ENCODE assay signal across 14 cellular contexts in genomic region chr9:138099803-138100598, GRCh38.
A peak's percentile ranks its signal among the peaks of the same experiment; 100 is the strongest.
DNase-seq lines count a peak whose midpoint lies in the region; TF ChIP-seq lines count a peak whose summit lies in the region.
"Had no signal": no experiment of that assay in that cellular context is flagged by ENCODE, and none has a peak within 500 bp of the region (broad histone marks: within the 10 kb centered on the region; RNA-seq: fewer than 3 reads in every experiment).

No MANE protein-coding gene starts in this region.

- peak; percentile 25 for DNase-seq in H7
- peak; percentile 28 for DNase-seq in NCI-H69 (lab: John Stamatoyannopoulos, UW)
- DNase-seq in endodermal cell = peak; percentile 24
- DNase-seq in neuronal stem cell (ENCODE audit: low spot score) = no peak
- DNase-seq in tibial artery = no peak
- no peak for DNase-seq in NCI-H128 (lab: John Stamatoyannopoulos, UW; ENCODE audit: unreplicated experiment)
- no peak for DNase-seq in LoVo (ENCODE audit: low spot score)
- DNase-seq: Calu3, MV-4-11, SHP77 treated with DMSO at 0.1 percent for 48 hours had no signal

- H3K4ac ChIP-seq in neuronal stem cell (ENCODE audit: low read length) = no peak overlapping the region

- H3K4me2 ChIP-seq in neuronal stem cell (ENCODE audit: insufficient read depth, low read length, poor library complexity, severe bottlenecking) = no peak overlapping the region
- H3K4me2 ChIP-seq: hepatocyte had no signal

- H3K9me3 ChIP-seq in endodermal cell (ENCODE audit: control insufficient read depth, low read length) (peaks cover 25% of the 10 kb centered on the region), neuronal stem cell (replicated peaks in 1 of 2; ENCODE audit: control insufficient read depth in 2 of 2, insufficient read depth in 1 of 2, low read depth in 1 of 2, low read length in 2 of 2) (peaks cover 0 to 21% of the 10 kb centered on the region in 2 donors), tibial artery (no peaks in the 10 kb centered on the region)

- H4K8ac ChIP-seq in neuronal stem cell (ENCODE audit: low read depth, low read length) = no peak overlapping the region

- intact Hi-C loops in tibial artery (cut with DNase I; ENCODE audit: low total_unique reads) = no loop called here

- H3K4me1 ChIP-seq in endodermal cell (ENCODE audit: control insufficient read depth, insufficient read depth, low read length) (no peaks in the 10 kb centered on the region), neuronal stem cell (ENCODE audit: control insufficient read depth in 2 of 2, insufficient read depth in 1 of 2, low read depth in 1 of 2, low read length in 2 of 2) (peaks cover 0 to 21% of the 10 kb centered on the region in 2 donors), tibial artery (no peaks in the 10 kb centered on the region)

- no peaks in the 10 kb centered on the region for H3K4me1 Mint-ChIP-seq in endodermal cell

- H3K9me3 Mint-ChIP-seq in endodermal cell = no peaks in the 10 kb centered on the region
- H3K9me3 Mint-ChIP-seq: dendritic cell treated with granulocyte-macrophage colony-stimulating factor and Interleukin-4, amounts not matched to agents 40 ng/mL and 50 ng/mL, for 4 days; T-helper 2 cell treated with Interferon-gamma antibody and Interleukin-4, amounts not matched to agents 5 μg/mL and 100 μg/mL, for 36 hours had no signal

- H3K9ac ChIP-seq in endodermal cell (ENCODE audit: extremely low read depth, low read length, poor library complexity, severe bottlenecking) (no peak overlapping the region), neuronal stem cell (ENCODE audit: low read depth, low read length, poor library complexity) (peak overlapping the region; percentile 68)

- H3K4me3 Mint-ChIP-seq in endodermal cell = no peak overlapping the region
- H3K4me3 Mint-ChIP-seq: dendritic cell treated with granulocyte-macrophage colony-stimulating factor and Interleukin-4, amounts not matched to agents 40 ng/mL and 50 ng/mL, for 4 days; T-helper 2 cell treated with Interferon-gamma antibody and Interleukin-4, amounts not matched to agents 5 μg/mL and 100 μg/mL, for 36 hours had no signal

- no peak overlapping the region for H2BK12ac ChIP-seq in neuronal stem cell (ENCODE audit: low read length)

- TF ChIP-seq CTCF in endodermal cell (conservative IDR thresholded peaks at IDR 0.05) (no peak), tibial artery (IDR thresholded peaks at IDR 0.05) (no peak)

- no peak overlapping the region for H4K91ac ChIP-seq in neuronal stem cell (ENCODE audit: low read depth, low read length, poor library complexity)

- H2AK5ac ChIP-seq in neuronal stem cell (ENCODE audit: low read depth, low read length) = peak overlapping the region; percentile 45

- no peaks in the 10 kb centered on the region for H3K27me3 Mint-ChIP-seq in endodermal cell (ENCODE audit: insufficient read depth)
- H3K27me3 Mint-ChIP-seq: progenitor cell of endocrine pancreas had no signal

- peaks cover 22% of the 10 kb centered on the region for H3K36me3 Mint-ChIP-seq in endodermal cell (ENCODE audit: low read depth)

- H2AFZ ChIP-seq in neuronal stem cell (ENCODE audit: low read length) = no peak overlapping the region
- H2AFZ ChIP-seq: hepatocyte had no signal

- WGBS in endodermal cell (ENCODE audit: insufficient coverage in 1 of 2, insufficient read length in 1 of 2), 2 experiments = 61 to 82% methylated on average over 5 to 8 of the region's 8 CpGs
- no CpG with 5 or more reads among the region's 8 CpGs for WGBS in neuronal stem cell (ENCODE audit: extremely low coverage in 2 of 2, insufficient read length in 2 of 2, insufficient replicate concordance in 1 of 2), 2 donors

- H3K36me3 ChIP-seq in H7 (replicated peaks; ENCODE audit: control insufficient read depth, insufficient read depth, low read length) (no peaks in the 10 kb centered on the region), endodermal cell (ENCODE audit: control insufficient read depth, insufficient read depth, low read length) (no peaks in the 10 kb centered on the region), neuronal stem cell (replicated peaks in 1 of 2; ENCODE audit: control insufficient read depth in 2 of 2, insufficient read depth in 2 of 2, low read length in 2 of 2) (no peaks in the 10 kb centered on the region), tibial artery (no peaks in the 10 kb centered on the region)

- H3K23ac ChIP-seq in neuronal stem cell (ENCODE audit: low read depth, low read length, poor library complexity) = peak overlapping the region; percentile 21

- peak overlapping the region; percentile 84 for H3K14ac ChIP-seq in neuronal stem cell (ENCODE audit: low read length)

- H3K4me3 ChIP-seq in H7 (ENCODE audit: insufficient read depth, low read depth, low read length) = no peak overlapping the region
- H3K4me3 ChIP-seq in endodermal cell (ENCODE audit: low read length) = no peak overlapping the region
- no peak overlapping the region for H3K4me3 ChIP-seq in neuronal stem cell (ENCODE audit: low read length in 2 of 2)
- H3K4me3 ChIP-seq in tibial artery = no peak overlapping the region
- H3K4me3 ChIP-seq: hepatocyte had no signal

- peak overlapping the region; percentile 13 for H3K18ac ChIP-seq in neuronal stem cell (ENCODE audit: low read length)

- no peak overlapping the region for H3K27ac Mint-ChIP-seq in endodermal cell
- H3K27ac Mint-ChIP-seq: dendritic cell treated with granulocyte-macrophage colony-stimulating factor and Interleukin-4, amounts not matched to agents 40 ng/mL and 50 ng/mL, for 4 days; progenitor cell of endocrine pancreas; T-helper 2 cell treated with Interferon-gamma antibody and Interleukin-4, amounts not matched to agents 5 μg/mL and 100 μg/mL, for 36 hours had no signal

- no peak overlapping the region for H2BK15ac ChIP-seq in neuronal stem cell (ENCODE audit: low read length)

- H2BK5ac ChIP-seq in neuronal stem cell (ENCODE audit: low read length) = peak overlapping the region; percentile 61

- no peaks in the 10 kb centered on the region for H3K27me3 ChIP-seq in H7 (ENCODE audit: control insufficient read depth, insufficient read depth, low read length)
- H3K27me3 ChIP-seq in endodermal cell (ENCODE audit: control insufficient read depth, insufficient read depth, low read length, poor library complexity, severe bottlenecking) = no peaks in the 10 kb centered on the region
- no peaks in the 10 kb centered on the region for H3K27me3 ChIP-seq in neuronal stem cell (ENCODE audit: control insufficient read depth in 3 of 3, insufficient read depth in 3 of 3, low read depth in 1 of 3, low read length in 3 of 3)
- peaks cover 0 to 11% of the 10 kb centered on the region in 2 donors for H3K27me3 ChIP-seq in tibial artery
- H3K27me3 ChIP-seq: hepatocyte had no signal

- H3K27ac ChIP-seq in endodermal cell (ENCODE audit: low read depth, low read length) = no peak overlapping the region
- no peak overlapping the region for H3K27ac ChIP-seq in neuronal stem cell (replicated peaks; ENCODE audit: low read length)
- no peak overlapping the region for H3K27ac ChIP-seq in tibial artery
- H3K27ac ChIP-seq: hepatocyte had no signal

- no peak overlapping the region for H2BK120ac ChIP-seq in neuronal stem cell (ENCODE audit: low read depth, low read length)

- H3K79me1 ChIP-seq in neuronal stem cell (ENCODE audit: low read depth, low read length) = peaks cover 4% of the 10 kb centered on the region

Comparison
In these comparisons a context has a peak if more than half of its experiments do, and no peak if none do; other contexts are left out.
1. DNase-seq: peak in H7 (single experiment), NCI-H69 (single experiment) and endodermal cell (single experiment); none in neuronal stem cell (single experiment), tibial artery (0 of 2), NCI-H128 (single experiment) and LoVo (single experiment).